Comparison of ENCODE assay signal across 1 cellular context in the genomic region with DNA sequence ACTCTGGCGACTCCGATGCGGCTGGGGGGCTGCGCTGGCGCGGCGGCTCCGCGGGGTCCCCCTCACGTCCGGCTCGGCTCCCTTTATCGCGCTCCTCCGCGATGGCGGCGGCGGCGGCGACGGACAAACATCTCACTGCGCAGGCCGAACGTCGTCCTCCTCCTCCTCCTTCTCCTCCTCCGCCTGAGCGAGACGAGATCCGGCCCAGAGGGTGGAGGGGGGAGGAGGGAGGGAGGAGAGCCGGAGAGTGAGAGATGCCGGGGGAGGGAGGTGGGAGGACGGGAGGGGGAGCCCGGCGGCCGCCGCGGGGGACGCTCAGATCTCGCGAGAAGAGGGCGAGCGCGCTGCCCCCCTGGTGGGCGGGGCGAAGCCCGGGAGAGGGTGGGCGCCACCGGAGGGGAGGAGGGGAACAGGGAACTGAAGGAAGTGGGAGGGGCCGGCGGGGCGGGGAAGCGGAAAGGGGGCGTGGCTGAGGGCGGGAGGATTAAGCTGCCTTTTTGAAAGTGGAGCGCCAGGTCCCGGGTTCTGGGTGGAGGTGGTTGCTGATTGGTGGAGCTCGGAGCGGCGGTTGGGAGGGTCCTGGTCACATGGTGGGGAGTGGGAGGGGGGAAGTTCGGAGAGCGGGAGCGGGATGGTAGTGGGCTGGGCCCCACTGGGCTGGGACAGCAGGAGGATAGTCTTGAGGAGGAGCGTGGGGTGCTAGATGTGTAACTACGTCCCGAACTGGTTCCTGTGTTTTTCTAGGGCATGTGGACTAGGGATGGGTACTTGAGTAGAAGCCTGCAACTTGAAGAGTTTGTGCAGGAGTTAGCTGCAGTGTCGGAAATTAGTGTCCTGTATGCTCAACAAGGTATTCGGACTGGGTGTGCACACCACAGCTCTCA.
TF ChIP-seq lines count a peak whose summit lies in the region.

A gene (minus strand): TSS at position 159 of the 884 bp plus-strand sequence. CDS start 354 bp downstream, outside the sequence.

TF ChIP-seq in HepG2, 621 proteins besides CTCF, POLR2A, EP300 and RAD21 (continued from another document and continues in another):
- TF ChIP-seq, protein P1, sequence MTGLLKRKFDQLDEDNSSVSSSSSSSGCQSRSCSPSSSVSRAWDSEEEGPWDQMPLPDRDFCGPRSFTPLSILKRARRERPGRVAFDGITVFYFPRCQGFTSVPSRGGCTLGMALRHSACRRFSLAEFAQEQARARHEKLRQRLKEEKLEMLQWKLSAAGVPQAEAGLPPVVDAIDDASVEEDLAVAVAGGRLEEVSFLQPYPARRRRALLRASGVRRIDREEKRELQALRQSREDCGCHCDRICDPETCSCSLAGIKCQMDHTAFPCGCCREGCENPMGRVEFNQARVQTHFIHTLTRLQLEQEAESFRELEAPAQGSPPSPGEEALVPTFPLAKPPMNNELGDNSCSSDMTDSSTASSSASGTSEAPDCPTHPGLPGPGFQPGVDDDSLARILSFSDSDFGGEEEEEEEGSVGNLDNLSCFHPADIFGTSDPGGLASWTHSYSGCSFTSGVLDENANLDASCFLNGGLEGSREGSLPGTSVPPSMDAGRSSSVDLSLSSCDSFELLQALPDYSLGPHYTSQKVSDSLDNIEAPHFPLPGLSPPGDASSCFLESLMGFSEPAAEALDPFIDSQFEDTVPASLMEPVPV (CRISPR knock-in tag; IDR thresholded peaks at IDR 0.05) = peak; percentile 55
- TF ChIP-seq ZSCAN9 (CRISPR knock-in tag; IDR thresholded peaks at IDR 0.05; ENCODE audit: borderline replicate concordance) = peak; percentile 54; the same call in 1 of the 2 replicates
- TF ChIP-seq ZNF230 (CRISPR knock-in tag; IDR thresholded peaks at IDR 0.05) = no peak; the same call in 1 of the 2 replicates
- peak; percentile 57 for TF ChIP-seq HDAC2 (CRISPR knock-in tag; IDR thresholded peaks at IDR 0.05)
- TF ChIP-seq ZSCAN12 (CRISPR knock-in tag; IDR thresholded peaks at IDR 0.05) = no peak
- TF ChIP-seq RBM22 (optimal IDR thresholded peaks at IDR 0.05; ENCODE audit: low read length) = no peak
- TF ChIP-seq, protein P2, sequence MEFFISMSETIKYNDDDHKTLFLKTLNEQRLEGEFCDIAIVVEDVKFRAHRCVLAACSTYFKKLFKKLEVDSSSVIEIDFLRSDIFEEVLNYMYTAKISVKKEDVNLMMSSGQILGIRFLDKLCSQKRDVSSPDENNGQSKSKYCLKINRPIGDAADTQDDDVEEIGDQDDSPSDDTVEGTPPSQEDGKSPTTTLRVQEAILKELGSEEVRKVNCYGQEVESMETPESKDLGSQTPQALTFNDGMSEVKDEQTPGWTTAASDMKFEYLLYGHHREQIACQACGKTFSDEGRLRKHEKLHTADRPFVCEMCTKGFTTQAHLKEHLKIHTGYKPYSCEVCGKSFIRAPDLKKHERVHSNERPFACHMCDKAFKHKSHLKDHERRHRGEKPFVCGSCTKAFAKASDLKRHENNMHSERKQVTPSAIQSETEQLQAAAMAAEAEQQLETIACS (CRISPR knock-in tag; IDR thresholded peaks at IDR 0.05) = no peak
- no peak for TF ChIP-seq HNRNPH1 (optimal IDR thresholded peaks at IDR 0.05; ENCODE audit: low read depth, low read length)
- TF ChIP-seq ZNF839 (CRISPR knock-in tag; IDR thresholded peaks at IDR 0.05; ENCODE audit: borderline replicate concordance) = no peak
- no peak for TF ChIP-seq TRIM24 (CRISPR knock-in tag; IDR thresholded peaks at IDR 0.05)
- peak; percentile 69; the same call in 1 of the 3 replicates for TF ChIP-seq MXI1 (IDR thresholded peaks at IDR 0.05; ENCODE audit: borderline replicate concordance, low read depth, low read length)
- TF ChIP-seq, protein P3, sequence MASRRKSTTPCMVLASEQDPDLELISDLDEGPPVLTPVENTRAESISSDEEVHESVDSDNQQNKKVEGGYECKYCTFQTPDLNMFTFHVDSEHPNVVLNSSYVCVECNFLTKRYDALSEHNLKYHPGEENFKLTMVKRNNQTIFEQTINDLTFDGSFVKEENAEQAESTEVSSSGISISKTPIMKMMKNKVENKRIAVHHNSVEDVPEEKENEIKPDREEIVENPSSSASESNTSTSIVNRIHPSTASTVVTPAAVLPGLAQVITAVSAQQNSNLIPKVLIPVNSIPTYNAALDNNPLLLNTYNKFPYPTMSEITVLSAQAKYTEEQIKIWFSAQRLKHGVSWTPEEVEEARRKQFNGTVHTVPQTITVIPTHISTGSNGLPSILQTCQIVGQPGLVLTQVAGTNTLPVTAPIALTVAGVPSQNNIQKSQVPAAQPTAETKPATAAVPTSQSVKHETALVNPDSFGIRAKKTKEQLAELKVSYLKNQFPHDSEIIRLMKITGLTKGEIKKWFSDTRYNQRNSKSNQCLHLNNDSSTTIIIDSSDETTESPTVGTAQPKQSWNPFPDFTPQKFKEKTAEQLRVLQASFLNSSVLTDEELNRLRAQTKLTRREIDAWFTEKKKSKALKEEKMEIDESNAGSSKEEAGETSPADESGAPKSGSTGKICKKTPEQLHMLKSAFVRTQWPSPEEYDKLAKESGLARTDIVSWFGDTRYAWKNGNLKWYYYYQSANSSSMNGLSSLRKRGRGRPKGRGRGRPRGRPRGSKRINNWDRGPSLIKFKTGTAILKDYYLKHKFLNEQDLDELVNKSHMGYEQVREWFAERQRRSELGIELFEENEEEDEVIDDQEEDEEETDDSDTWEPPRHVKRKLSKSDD (CRISPR knock-in tag; IDR thresholded peaks at IDR 0.05; ENCODE audit: low read depth) = peak; percentile 57; the same call in 1 of the 2 replicates
- TF ChIP-seq KLF11 (CRISPR knock-in tag; IDR thresholded peaks at IDR 0.05) = peak; percentile 93
- no peak for TF ChIP-seq PLRG1 (conservative IDR thresholded peaks at IDR 0.05)
- TF ChIP-seq ZFP1 (CRISPR knock-in tag; IDR thresholded peaks at IDR 0.05) = 0 out of 2 replicates have a peak, but pooled peaks have one; percentile 46
- TF ChIP-seq ZNF563 (CRISPR knock-in tag; IDR thresholded peaks at IDR 0.05) = no peak
- no peak for TF ChIP-seq HIVEP1 (CRISPR knock-in tag; IDR thresholded peaks at IDR 0.05)
- TF ChIP-seq POGZ (CRISPR knock-in tag; IDR thresholded peaks at IDR 0.05) = peak; percentile 99
- TF ChIP-seq NFKBIZ (CRISPR knock-in tag; IDR thresholded peaks at IDR 0.05) = peak; percentile 20; the same call in 1 of the 2 replicates
- TF ChIP-seq, protein P4, sequence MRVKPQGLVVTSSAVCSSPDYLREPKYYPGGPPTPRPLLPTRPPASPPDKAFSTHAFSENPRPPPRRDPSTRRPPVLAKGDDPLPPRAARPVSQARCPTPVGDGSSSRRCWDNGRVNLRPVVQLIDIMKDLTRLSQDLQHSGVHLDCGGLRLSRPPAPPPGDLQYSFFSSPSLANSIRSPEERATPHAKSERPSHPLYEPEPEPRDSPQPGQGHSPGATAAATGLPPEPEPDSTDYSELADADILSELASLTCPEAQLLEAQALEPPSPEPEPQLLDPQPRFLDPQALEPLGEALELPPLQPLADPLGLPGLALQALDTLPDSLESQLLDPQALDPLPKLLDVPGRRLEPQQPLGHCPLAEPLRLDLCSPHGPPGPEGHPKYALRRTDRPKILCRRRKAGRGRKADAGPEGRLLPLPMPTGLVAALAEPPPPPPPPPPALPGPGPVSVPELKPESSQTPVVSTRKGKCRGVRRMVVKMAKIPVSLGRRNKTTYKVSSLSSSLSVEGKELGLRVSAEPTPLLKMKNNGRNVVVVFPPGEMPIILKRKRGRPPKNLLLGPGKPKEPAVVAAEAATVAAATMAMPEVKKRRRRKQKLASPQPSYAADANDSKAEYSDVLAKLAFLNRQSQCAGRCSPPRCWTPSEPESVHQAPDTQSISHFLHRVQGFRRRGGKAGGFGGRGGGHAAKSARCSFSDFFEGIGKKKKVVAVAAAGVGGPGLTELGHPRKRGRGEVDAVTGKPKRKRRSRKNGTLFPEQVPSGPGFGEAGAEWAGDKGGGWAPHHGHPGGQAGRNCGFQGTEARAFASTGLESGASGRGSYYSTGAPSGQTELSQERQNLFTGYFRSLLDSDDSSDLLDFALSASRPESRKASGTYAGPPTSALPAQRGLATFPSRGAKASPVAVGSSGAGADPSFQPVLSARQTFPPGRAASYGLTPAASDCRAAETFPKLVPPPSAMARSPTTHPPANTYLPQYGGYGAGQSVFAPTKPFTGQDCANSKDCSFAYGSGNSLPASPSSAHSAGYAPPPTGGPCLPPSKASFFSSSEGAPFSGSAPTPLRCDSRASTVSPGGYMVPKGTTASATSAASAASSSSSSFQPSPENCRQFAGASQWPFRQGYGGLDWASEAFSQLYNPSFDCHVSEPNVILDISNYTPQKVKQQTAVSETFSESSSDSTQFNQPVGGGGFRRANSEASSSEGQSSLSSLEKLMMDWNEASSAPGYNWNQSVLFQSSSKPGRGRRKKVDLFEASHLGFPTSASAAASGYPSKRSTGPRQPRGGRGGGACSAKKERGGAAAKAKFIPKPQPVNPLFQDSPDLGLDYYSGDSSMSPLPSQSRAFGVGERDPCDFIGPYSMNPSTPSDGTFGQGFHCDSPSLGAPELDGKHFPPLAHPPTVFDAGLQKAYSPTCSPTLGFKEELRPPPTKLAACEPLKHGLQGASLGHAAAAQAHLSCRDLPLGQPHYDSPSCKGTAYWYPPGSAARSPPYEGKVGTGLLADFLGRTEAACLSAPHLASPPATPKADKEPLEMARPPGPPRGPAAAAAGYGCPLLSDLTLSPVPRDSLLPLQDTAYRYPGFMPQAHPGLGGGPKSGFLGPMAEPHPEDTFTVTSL (CRISPR knock-in tag; IDR thresholded peaks at IDR 0.05; ENCODE audit: borderline replicate concordance) = no peak
- no peak for TF ChIP-seq U2AF1 (optimal IDR thresholded peaks at IDR 0.05; ENCODE audit: low read depth, low read length)
- no peak for TF ChIP-seq NCOR1 (IDR thresholded peaks at IDR 0.05; ENCODE audit: borderline replicate concordance, low read length)
- TF ChIP-seq ZNF337 (CRISPR knock-in tag; IDR thresholded peaks at IDR 0.05; ENCODE audit: borderline replicate concordance, low read depth) = no peak
- TF ChIP-seq ZNF564 (CRISPR knock-in tag; IDR thresholded peaks at IDR 0.05) = no peak; the same call in 1 of the 2 replicates
- TF ChIP-seq, protein P5, sequence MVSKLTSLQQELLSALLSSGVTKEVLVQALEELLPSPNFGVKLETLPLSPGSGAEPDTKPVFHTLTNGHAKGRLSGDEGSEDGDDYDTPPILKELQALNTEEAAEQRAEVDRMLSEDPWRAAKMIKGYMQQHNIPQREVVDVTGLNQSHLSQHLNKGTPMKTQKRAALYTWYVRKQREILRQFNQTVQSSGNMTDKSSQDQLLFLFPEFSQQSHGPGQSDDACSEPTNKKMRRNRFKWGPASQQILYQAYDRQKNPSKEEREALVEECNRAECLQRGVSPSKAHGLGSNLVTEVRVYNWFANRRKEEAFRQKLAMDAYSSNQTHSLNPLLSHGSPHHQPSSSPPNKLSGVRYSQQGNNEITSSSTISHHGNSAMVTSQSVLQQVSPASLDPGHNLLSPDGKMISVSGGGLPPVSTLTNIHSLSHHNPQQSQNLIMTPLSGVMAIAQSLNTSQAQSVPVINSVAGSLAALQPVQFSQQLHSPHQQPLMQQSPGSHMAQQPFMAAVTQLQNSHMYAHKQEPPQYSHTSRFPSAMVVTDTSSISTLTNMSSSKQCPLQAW (CRISPR knock-in tag; IDR thresholded peaks at IDR 0.05) = peak; percentile 40
- peak; percentile 75 for TF ChIP-seq PHF8 (CRISPR knock-in tag; IDR thresholded peaks at IDR 0.05)
- TF ChIP-seq ZNF24 (IDR thresholded peaks at IDR 0.05) = no peak
- TF ChIP-seq, protein P6, sequence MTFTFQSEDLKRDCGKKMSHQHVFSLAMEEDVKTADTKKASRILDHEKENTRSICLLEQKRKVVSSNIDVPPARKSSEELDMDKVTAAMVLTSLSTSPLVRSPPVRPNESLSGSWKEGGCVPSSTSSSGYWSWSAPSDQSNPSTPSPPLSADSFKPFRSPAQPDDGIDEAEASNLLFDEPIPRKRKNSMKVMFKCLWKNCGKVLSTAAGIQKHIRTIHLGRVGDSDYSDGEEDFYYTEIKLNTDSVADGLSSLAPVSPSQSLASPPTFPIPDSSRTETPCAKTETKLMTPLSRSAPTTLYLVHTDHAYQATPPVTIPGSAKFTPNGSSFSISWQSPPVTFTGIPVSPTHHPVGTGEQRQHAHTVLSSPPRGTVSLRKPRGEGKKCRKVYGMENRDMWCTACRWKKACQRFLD (CRISPR knock-in tag; IDR thresholded peaks at IDR 0.05; ENCODE audit: borderline replicate concordance) = no peak
- 0 out of 2 replicates have a peak, but pooled peaks have one; percentile 34 for TF ChIP-seq MEIS2 (CRISPR knock-in tag; IDR thresholded peaks at IDR 0.05)
- TF ChIP-seq ZNF143 (CRISPR knock-in tag; IDR thresholded peaks at IDR 0.05) = no peak
- TF ChIP-seq, protein P7, sequence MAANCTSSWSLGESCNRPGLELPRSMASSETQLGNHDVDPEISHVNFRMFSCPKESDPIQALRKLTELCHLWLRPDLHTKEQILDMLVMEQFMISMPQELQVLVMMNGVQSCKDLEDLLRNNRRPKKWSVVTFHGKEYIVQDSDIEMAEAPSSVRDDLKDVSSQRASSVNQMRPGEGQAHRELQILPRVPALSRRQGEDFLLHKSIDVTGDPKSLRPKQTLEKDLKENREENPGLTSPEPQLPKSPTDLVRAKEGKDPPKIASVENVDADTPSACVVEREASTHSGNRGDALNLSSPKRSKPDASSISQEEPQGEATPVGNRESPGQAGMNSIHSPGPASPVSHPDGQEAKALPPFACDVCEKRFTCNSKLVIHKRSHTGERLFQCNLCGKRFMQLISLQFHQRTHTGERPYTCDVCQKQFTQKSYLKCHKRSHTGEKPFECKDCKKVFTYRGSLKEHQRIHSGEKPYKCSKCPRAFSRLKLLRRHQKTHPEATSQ (CRISPR knock-in tag; IDR thresholded peaks at IDR 0.05; ENCODE audit: borderline replicate concordance) = peak; percentile 74; the same call in 1 of the 2 replicates
- TF ChIP-seq, protein P8, sequence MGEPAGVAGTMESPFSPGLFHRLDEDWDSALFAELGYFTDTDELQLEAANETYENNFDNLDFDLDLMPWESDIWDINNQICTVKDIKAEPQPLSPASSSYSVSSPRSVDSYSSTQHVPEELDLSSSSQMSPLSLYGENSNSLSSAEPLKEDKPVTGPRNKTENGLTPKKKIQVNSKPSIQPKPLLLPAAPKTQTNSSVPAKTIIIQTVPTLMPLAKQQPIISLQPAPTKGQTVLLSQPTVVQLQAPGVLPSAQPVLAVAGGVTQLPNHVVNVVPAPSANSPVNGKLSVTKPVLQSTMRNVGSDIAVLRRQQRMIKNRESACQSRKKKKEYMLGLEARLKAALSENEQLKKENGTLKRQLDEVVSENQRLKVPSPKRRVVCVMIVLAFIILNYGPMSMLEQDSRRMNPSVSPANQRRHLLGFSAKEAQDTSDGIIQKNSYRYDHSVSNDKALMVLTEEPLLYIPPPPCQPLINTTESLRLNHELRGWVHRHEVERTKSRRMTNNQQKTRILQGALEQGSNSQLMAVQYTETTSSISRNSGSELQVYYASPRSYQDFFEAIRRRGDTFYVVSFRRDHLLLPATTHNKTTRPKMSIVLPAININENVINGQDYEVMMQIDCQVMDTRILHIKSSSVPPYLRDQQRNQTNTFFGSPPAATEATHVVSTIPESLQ (CRISPR knock-in tag; conservative IDR thresholded peaks at IDR 0.05) = no peak; the same call in 1 of the 2 replicates
- TF ChIP-seq FOXK1 (CRISPR knock-in tag; IDR thresholded peaks at IDR 0.05; ENCODE audit: borderline replicate concordance, low read depth) = 0 out of 2 replicates have a peak, but pooled peaks have one; percentile 58
- TF ChIP-seq, protein P9, sequence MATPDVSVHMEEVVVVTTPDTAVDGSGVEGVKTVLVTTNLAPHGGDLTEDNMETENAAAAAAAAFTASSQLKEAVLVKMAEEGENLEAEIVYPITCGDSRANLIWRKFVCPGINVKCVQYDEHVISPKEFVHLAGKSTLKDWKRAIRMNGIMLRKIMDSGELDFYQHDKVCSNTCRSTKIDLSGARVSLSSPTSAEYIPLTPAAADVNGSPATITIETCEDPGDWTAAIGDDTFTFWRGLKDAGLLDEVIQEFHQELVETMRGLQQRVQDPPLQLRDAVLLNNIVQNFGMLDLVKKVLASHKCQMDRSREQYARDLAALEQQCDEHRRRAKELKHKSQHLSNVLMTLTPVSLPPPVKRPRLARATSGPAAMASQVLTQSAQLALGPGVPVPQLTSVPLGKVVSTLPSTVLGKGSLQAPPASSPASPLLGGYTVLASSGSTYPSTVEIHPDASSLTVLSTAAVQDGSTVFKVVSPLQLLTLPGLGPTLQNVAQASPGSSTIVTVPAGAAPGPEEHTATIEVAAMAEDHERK (CRISPR knock-in tag; IDR thresholded peaks at IDR 0.05; ENCODE audit: low read depth) = no peak; the same call in 1 of the 2 replicates
- no peak for TF ChIP-seq CENPX (CRISPR knock-in tag; IDR thresholded peaks at IDR 0.05)
